Comparison of ENCODE assay signal across 16 cellular contexts in the genomic region with DNA sequence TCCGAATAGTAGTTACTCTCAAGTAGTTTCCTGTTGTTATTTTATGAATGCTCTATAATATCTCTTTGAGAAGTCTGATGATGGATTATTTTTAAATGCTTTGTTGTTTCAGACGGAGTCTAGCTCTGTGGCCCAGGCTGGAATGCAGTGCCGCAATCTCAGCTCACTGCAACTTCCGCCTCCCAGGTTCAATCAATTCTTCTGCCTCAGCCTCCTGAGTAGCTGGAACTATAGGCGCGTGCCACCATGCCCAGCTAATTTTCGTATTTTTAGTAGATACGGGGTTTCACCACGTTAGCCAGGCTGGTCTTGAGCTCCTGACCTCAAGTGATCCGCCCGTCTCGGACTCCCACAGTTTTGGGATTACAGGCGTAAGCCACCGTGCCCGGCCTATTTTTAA. TPM values are rescaled to one million over a fixed set of nuclear protein-coding genes. Genes with fewer than 3 reads are reported as not detected.
DNase-seq lines count a peak whose midpoint lies in the region; ATAC-seq and TF ChIP-seq lines count a peak whose summit lies in the region.
"Had no signal": no experiment of that assay in that cellular context is flagged by ENCODE, and none has a peak within 500 bp of the region (broad histone marks: within the 10 kb centered on the region; RNA-seq: fewer than 3 reads in every experiment).

No MANE protein-coding gene starts in this region.

- in situ Hi-C loops in GM23248 (cut with MboI) = no loop called here

- no peaks in the 10 kb centered on the region for H3F3A ChIP-seq in GM23248 (ENCODE audit: insufficient read depth)

- H3K36me3 ChIP-seq in DND-41 (ENCODE audit: insufficient read depth, low read length) = peaks cover 19% of the 10 kb centered on the region
- peaks cover 9% of the 10 kb centered on the region; the same call in 1 of the 2 replicates for H3K36me3 ChIP-seq in GM23248 (ENCODE audit: low read depth)
- peaks cover 21% of the 10 kb centered on the region for H3K36me3 ChIP-seq in CD4-positive, alpha-beta memory T cell (ENCODE audit: insufficient read depth, low read length)

- H3K9ac ChIP-seq in DND-41 (ENCODE audit: low read depth, low read length) = no peak overlapping the region
- H3K9ac ChIP-seq in GM23248 = no peak overlapping the region

- H3K9me3 ChIP-seq in DND-41 (ENCODE audit: insufficient read depth, low read length, severe bottlenecking) = no peaks in the 10 kb centered on the region
- no peaks in the 10 kb centered on the region for H3K9me3 ChIP-seq in GM23248 (ENCODE audit: low read depth)
- H3K9me3 ChIP-seq in T-helper 17 cell (ENCODE audit: control insufficient read depth, low read length, poor library complexity, severe bottlenecking) = no peaks in the 10 kb centered on the region
- no peaks in the 10 kb centered on the region for H3K9me3 ChIP-seq in CD4-positive, alpha-beta memory T cell (ENCODE audit: control insufficient read depth in 1 of 2, low read length in 2 of 2)
- H3K9me3 ChIP-seq: Caco-2 had no signal

- H3K4me3 ChIP-seq in DND-41 (ENCODE audit: low read depth in 1 of 2, low read length in 2 of 2) (no peak overlapping the region), GM23248 (no peak overlapping the region)
- H3K4me3 ChIP-seq in CD4-positive, alpha-beta memory T cell (ENCODE audit: low read length in 2 of 2) = no peak overlapping the region
- H3K4me3 ChIP-seq: GM12878, GM23338 had no signal

- WGBS in GM23248 (ENCODE audit: low coverage in 1 of 2, low lambda C conversion rate in 2 of 2, missing lambda C conversion rate in 2 of 2), 2 experiments = 74 to 79% methylated on average over 15 of the region's 15 CpGs

- H3K27me3 ChIP-seq in DND-41 (ENCODE audit: insufficient read depth, low read length, poor library complexity) (no peaks in the 10 kb centered on the region), GM23248 (replicated peaks; ENCODE audit: insufficient read depth) (no peaks in the 10 kb centered on the region)
- no peaks in the 10 kb centered on the region for H3K27me3 ChIP-seq in CD4-positive, alpha-beta memory T cell (ENCODE audit: insufficient read depth, low read length)

- peak overlapping the region; percentile 7 for H3K4me3 Mint-ChIP-seq in T-helper 17 cell
- H3K4me3 Mint-ChIP-seq in CD4-positive, alpha-beta memory T cell = no peak overlapping the region
- no peak overlapping the region for H3K4me3 Mint-ChIP-seq in T-helper 2 cell treated with Interferon-gamma antibody and Interleukin-4, amounts not matched to agents 5 μg/mL and 100 μg/mL, for 36 hours
- H3K4me3 Mint-ChIP-seq: CD8-positive, alpha-beta T cell; GM23338; H9 had no signal

- H3K4me1 ChIP-seq in DND-41 (ENCODE audit: insufficient read depth, low read length) = peaks cover 25% of the 10 kb centered on the region
- H3K4me1 ChIP-seq in GM23248 (ENCODE audit: insufficient read depth) = peaks cover 8% of the 10 kb centered on the region
- peaks cover 26% of the 10 kb centered on the region for H3K4me1 ChIP-seq in CD4-positive, alpha-beta memory T cell (ENCODE audit: insufficient read depth, low read length)

- peaks cover 9% of the 10 kb centered on the region for H3K4me1 Mint-ChIP-seq in T-helper 17 cell
- H3K4me1 Mint-ChIP-seq in CD4-positive, alpha-beta memory T cell = peaks cover 0 to 10% (median 0%) of the 10 kb centered on the region in 4 donors
- H3K4me1 Mint-ChIP-seq in T-helper 2 cell treated with Interferon-gamma antibody and Interleukin-4, amounts not matched to agents 5 μg/mL and 100 μg/mL, for 36 hours (ENCODE audit: low read depth) = no peaks in the 10 kb centered on the region
- H3K4me1 Mint-ChIP-seq: GM23338, H9 had no signal

- H3K27me3 Mint-ChIP-seq in T-helper 17 cell = peaks cover 17% of the 10 kb centered on the region
- peaks cover 11 to 12% of the 10 kb centered on the region in 2 donors for H3K27me3 Mint-ChIP-seq in CD4-positive, alpha-beta memory T cell
- peaks cover 20% of the 10 kb centered on the region for H3K27me3 Mint-ChIP-seq in T-helper 2 cell treated with Interferon-gamma antibody and Interleukin-4, amounts not matched to agents 5 μg/mL and 100 μg/mL, for 36 hours (ENCODE audit: low read depth)

- H4K20me1 ChIP-seq in DND-41 (ENCODE audit: insufficient read depth, low read length) (no peaks in the 10 kb centered on the region), GM23248 (ENCODE audit: insufficient read depth) (no peaks in the 10 kb centered on the region)

- no peak for ATAC-seq in DND-41 (ENCODE audit: insufficient read depth, low read depth)
- no peak for ATAC-seq in T-helper 17 cell
- ATAC-seq: CD8-positive, alpha-beta T cell; GM12878; GM23338; HCT116 had no signal

- intact Hi-C loops in CD4-positive, alpha-beta memory T cell (cut with micrococcal nuclease) = loop anchor here (2.0 to 10.0 kb wide), 4 partner anchors 170 to 245 kb away; partner anchors contain the start of genes GLI1, INHBE, MARS1 and MBD6

- H3K79me2 ChIP-seq in DND-41 (ENCODE audit: insufficient read depth, low read length) = peaks cover 19% of the 10 kb centered on the region
- peaks cover 18% of the 10 kb centered on the region for H3K79me2 ChIP-seq in GM23248 (ENCODE audit: insufficient read depth)

- no peak for DNase-seq in DND-41
- no peak for DNase-seq in GM23248
- DNase-seq in T-helper 17 cell = no peak
- DNase-seq in CD4-positive, alpha-beta memory T cell = no peak
- no peak for DNase-seq in SIG-M5 (lab: John Stamatoyannopoulos, UW)
- DNase-seq in T-helper 2 cell treated with Interferon-gamma antibody and Interleukin-4, amounts not matched to agents 5 μg/mL and 100 μg/mL, for 36 hours (ENCODE audit: low spot score) = no peak
- DNase-seq: C1 segment of cervical spinal cord; CD8-positive, alpha-beta T cell; DMS153; EL; GDM1; H9 had no signal

- CTCF ChIA-PET in CD4-positive, alpha-beta memory T cell (lab: Charles Lee; ENCODE audit: partially characterized antibody) = interaction anchor here (1.2 to 2.8 kb wide), 5 partner anchors 11 to 233 kb away, joined by 3 to 15 read pairs (median 8); no protein-coding TSS in a partner anchor

- H3K27ac ChIP-seq in DND-41 (ENCODE audit: low read length) (no peak overlapping the region), GM23248 (no peak overlapping the region)
- no peak overlapping the region for H3K27ac ChIP-seq in CD4-positive, alpha-beta memory T cell (ENCODE audit: low read depth, low read length)

- POLR2A ChIA-PET in CD4-positive, alpha-beta memory T cell (lab: Charles Lee; ENCODE audit: partially characterized antibody) = interaction anchor here (1.1 to 2.8 kb wide), 5 partner anchors 15 to 249 kb away, joined by 3 to 22 read pairs (median 6); partner anchors contain the start of genes ARHGAP9, ATP23 and GLI1

- H3K4me2 ChIP-seq in DND-41 (ENCODE audit: insufficient read depth, low read length) (no peak overlapping the region), GM23248 (ENCODE audit: unreplicated experiment) (no peak overlapping the region)
- H3K4me2 ChIP-seq: GM23338 had no signal

- no peaks in the 10 kb centered on the region for H3K9me3 Mint-ChIP-seq in CD4-positive, alpha-beta memory T cell
- no peaks in the 10 kb centered on the region for H3K9me3 Mint-ChIP-seq in T-helper 2 cell treated with Interferon-gamma antibody and Interleukin-4, amounts not matched to agents 5 μg/mL and 100 μg/mL, for 36 hours
- H3K9me3 Mint-ChIP-seq: CD8-positive, alpha-beta T cell had no signal

- H2AFZ ChIP-seq in DND-41 (ENCODE audit: low read depth, low read length) (peak overlapping the region; percentile 90), GM23248 (peak overlapping the region; percentile 70)
- H2AFZ ChIP-seq: GM23338 had no signal

- no peak for TF ChIP-seq CTCF in DND-41 (IDR thresholded peaks at IDR 0.05; ENCODE audit: borderline replicate concordance, extremely low read depth, low read length, poor library complexity, severe bottlenecking)

- H3K27ac Mint-ChIP-seq in T-helper 17 cell = no peak overlapping the region
- H3K27ac Mint-ChIP-seq in CD4-positive, alpha-beta memory T cell = no peak overlapping the region
- no peak overlapping the region for H3K27ac Mint-ChIP-seq in T-helper 2 cell treated with Interferon-gamma antibody and Interleukin-4, amounts not matched to agents 5 μg/mL and 100 μg/mL, for 36 hours
- H3K27ac Mint-ChIP-seq: CD8-positive, alpha-beta T cell; GM23338; H9 had no signal

- H3K9me2 ChIP-seq in GM23248 (ENCODE audit: insufficient read depth) = no peaks in the 10 kb centered on the region

- peaks cover 2% of the 10 kb centered on the region for H3K36me3 Mint-ChIP-seq in T-helper 17 cell (ENCODE audit: low read depth)
- peaks cover 17 to 19% of the 10 kb centered on the region in 2 donors for H3K36me3 Mint-ChIP-seq in CD4-positive, alpha-beta memory T cell
- peaks cover 17% of the 10 kb centered on the region for H3K36me3 Mint-ChIP-seq in T-helper 2 cell treated with Interferon-gamma antibody and Interleukin-4, amounts not matched to agents 5 μg/mL and 100 μg/mL, for 36 hours (ENCODE audit: low read depth)

RNA-seq across cellular contexts. Expression of gene OS9, which starts 1.4 kb away (rescaled TPM):
- 215 and 329 TPM in 2 replicates for total RNA-seq in GM23248 (2014; rRNA removed; shearing (Covaris generic))
- polyA plus RNA-seq in GM23248 (2016; fragmentation: Nextera tagmentation; extraction: Ambion mirVana) = 186 and 194 TPM in 2 replicates
- 100 to 1,000 TPM; 138 to 142 TPM for total RNA-seq in T-helper 17 cell
- total RNA-seq in CD4-positive, alpha-beta memory T cell = 100 to 1,000 TPM; 189 to 195 TPM
- 10 to 100 TPM; 56.6 to 73.0 TPM for polyA plus RNA-seq in CD4-positive, alpha-beta memory T cell

RNA-seq across cellular contexts. Expression of gene AGAP2, which starts 46.0 kb away (rescaled TPM):
- total RNA-seq in GM23248 (2014; rRNA removed; shearing (Covaris generic)) = under 0.01 TPM in 1 of 2 replicates, not detected in the other
- 0.11 TPM in 1 of 2 replicates, not detected in the other for polyA plus RNA-seq in GM23248 (2016; fragmentation: Nextera tagmentation; extraction: Ambion mirVana)
- total RNA-seq in T-helper 17 cell = 10 to 100 TPM; 46.5 to 57.6 TPM
- 10 to 100 TPM; 63.2 to 66.7 TPM for total RNA-seq in CD4-positive, alpha-beta memory T cell
- 1 to 10 TPM; 3.2 to 8.6 TPM for polyA plus RNA-seq in CD4-positive, alpha-beta memory T cell

RNA-seq across cellular contexts. Expression of gene TSPAN31, which starts 52.3 kb away (rescaled TPM):
- 70.8 and 112 TPM in 2 replicates for total RNA-seq in GM23248 (2014; rRNA removed; shearing (Covaris generic))
- polyA plus RNA-seq in GM23248 (2016; fragmentation: Nextera tagmentation; extraction: Ambion mirVana) = 47.2 and 48.4 TPM in 2 replicates
- total RNA-seq in T-helper 17 cell = 10 to 100 TPM in 1 of 2 donors, 1 to 10 TPM in 1; 9.6 to 11.8 TPM
- 10 to 100 TPM; 27.5 to 30.6 TPM for total RNA-seq in CD4-positive, alpha-beta memory T cell
- 10 to 100 TPM; 37.5 to 76.2 TPM for polyA plus RNA-seq in CD4-positive, alpha-beta memory T cell

RNA-seq across cellular contexts. Expression of gene B4GALNT1, which starts 59.5 kb away (rescaled TPM):
- 7.8 and 8.6 TPM in 2 replicates for total RNA-seq in GM23248 (2014; rRNA removed; shearing (Covaris generic))
- 4.7 and 5.4 TPM in 2 replicates for polyA plus RNA-seq in GM23248 (2016; fragmentation: Nextera tagmentation; extraction: Ambion mirVana)
- not detected for total RNA-seq in T-helper 17 cell
- not detected for total RNA-seq in CD4-positive, alpha-beta memory T cell
- polyA plus RNA-seq in CD4-positive, alpha-beta memory T cell = not detected
- total RNA-seq: CD8-positive, alpha-beta T cell had no signal

RNA-seq across cellular contexts. Expression of gene CDK4, which starts 59.6 kb away (rescaled TPM):
- total RNA-seq in GM23248 (2014; rRNA removed; shearing (Covaris generic)) = 133 and 152 TPM in 2 replicates
- 123 and 137 TPM in 2 replicates for polyA plus RNA-seq in GM23248 (2016; fragmentation: Nextera tagmentation; extraction: Ambion mirVana)
- 10 to 100 TPM; 20.8 to 21.3 TPM for total RNA-seq in T-helper 17 cell
- total RNA-seq in CD4-positive, alpha-beta memory T cell = 10 to 100 TPM; 44.4 to 48.3 TPM
- polyA plus RNA-seq in CD4-positive, alpha-beta memory T cell = 10 to 100 TPM; 85.0 to 99.7 TPM

Comparison
In these comparisons a context has a peak if more than half of its experiments do, and no peak if none do; other contexts are left out.
1. RNA of gene AGAP2, which starts 46.0 kb away (total RNA-seq): 63.2 to 66.7 TPM in CD4-positive, alpha-beta memory T cell and 46.5 to 57.6 TPM in T-helper 17 cell; under 0.01 TPM in GM23248; every median in the first group is over 10 times any median in the second.